8 cellular contexts compared by ENCODE assay signal in genomic region chr1:92030701-92031107, GRCh38. TPM values are rescaled to one million over a fixed set of nuclear protein-coding genes. Genes with fewer than 3 reads are reported as not detected.
A peak's percentile ranks its signal among the peaks of the same experiment; 100 is the strongest.
DNase-seq lines count a peak whose midpoint lies in the region; ATAC-seq and TF ChIP-seq lines count a peak whose summit lies in the region.

No MANE protein-coding gene starts in this region.

- H3K36me3 Mint-ChIP-seq in Calu3 (ENCODE audit: insufficient read depth, unreplicated experiment) = peaks cover 18% of the 10 kb centered on the region

- intact Hi-C loops in Calu3 (cut with micrococcal nuclease; ENCODE audit: unreplicated experiment) = no loop called here

- peak overlapping the region; percentile 91 for H3K4me3 Mint-ChIP-seq in Calu3 (ENCODE audit: low read depth, unreplicated experiment)

- ATAC-seq in HG03354 (IDR thresholded peaks at IDR 0.05; ENCODE audit: poor library complexity, severe bottlenecking, unreplicated experiment) = no peak
- ATAC-seq in GM21717 (IDR thresholded peaks at IDR 0.05; ENCODE audit: unreplicated experiment) = no peak

- H3K27ac Mint-ChIP-seq in Calu3 (ENCODE audit: unreplicated experiment) = peak overlapping the region; percentile 73

- TF ChIP-seq CTCF in Calu3 (IDR thresholded peaks at IDR 0.05; ENCODE audit: unreplicated experiment) (no peak), tibial nerve (IDR thresholded peaks at IDR 0.05) (no peak)

- peak; percentile 51 for DNase-seq in Calu3
- peak; percentile 46 for DNase-seq in amniotic epithelial cell (ENCODE audit: low read depth)
- peak; percentile 44 for DNase-seq in left kidney (ENCODE audit: low read depth, low spot score)
- DNase-seq in tibial nerve (ENCODE audit: low spot score in 2 of 2) = no peak
- no peak for DNase-seq in NCI-H524 (lab: John Stamatoyannopoulos, UW)

- H3K27ac ChIP-seq in KOPT-K1 (ENCODE audit: low read depth, low read length, poor library complexity, severe bottlenecking) (peak overlapping the region; percentile 55), tibial nerve (no peak overlapping the region)

- H3K4me1 Mint-ChIP-seq in Calu3 (ENCODE audit: low read depth, unreplicated experiment) = peaks cover 16% of the 10 kb centered on the region

- TSS peak; percentile 29 for BruUV-seq in Calu3 (replicated peaks; lab: Mats Ljungman, UMichigan)

- CTCF ChIA-PET in Calu3 (lab: Charles Lee) = interaction anchor here (0.6 to 1.1 kb wide), 5 partner anchors 9 to 833 kb away, joined by 3 to 9 read pairs (median 4); no protein-coding TSS in a partner anchor

- peaks cover 0 to 16% (median 0%) of the 10 kb centered on the region in 4 donors for H3K4me1 ChIP-seq in tibial nerve

- H3K4me3 ChIP-seq in tibial nerve = peak overlapping the region in 1 of 4 donors; percentile 63

- WGBS in tibial nerve, 2 donors = 39 to 41% methylated on average over 4 of the region's 4 CpGs

- no peak for TF ChIP-seq POLR2A in tibial nerve (IDR thresholded peaks at IDR 0.05)

- no peaks in the 10 kb centered on the region for H3K27me3 Mint-ChIP-seq in Calu3 (ENCODE audit: unreplicated experiment)

- H3K36me3 ChIP-seq in KOPT-K1 (ENCODE audit: insufficient read depth, low read length) (no peaks in the 10 kb centered on the region), tibial nerve (no peaks in the 10 kb centered on the region)

- no peaks in the 10 kb centered on the region for H3K9me3 Mint-ChIP-seq in Calu3 (ENCODE audit: low read depth, unreplicated experiment)

- no peak for TF ChIP-seq EP300 in tibial nerve (IDR thresholded peaks at IDR 0.05)

- peaks cover 0 to 11% of the 10 kb centered on the region in 2 donors for H3K27me3 ChIP-seq in tibial nerve

- peaks cover 7% of the 10 kb centered on the region for H3K9me3 ChIP-seq in KOPT-K1 (ENCODE audit: insufficient read depth, low read length, poor library complexity, severe bottlenecking)
- H3K9me3 ChIP-seq in tibial nerve = peaks cover 0 to 6% (median 0%) of the 10 kb centered on the region in 4 donors

RNA-seq across cellular contexts. Expression of gene EPHX4, which starts 0.9 kb away (rescaled TPM):
- total RNA-seq in Calu3 (2022) (4.4 and 5.3 TPM in 2 replicates), tibial nerve (1 to 10 TPM in 1 of 4 donors, not detected in 3; 1.1 TPM)

RNA-seq across cellular contexts. Expression of gene SETSIP, which starts 44.5 kb away (rescaled TPM):
- total RNA-seq in Calu3 (2022) (not detected in 2 replicates), tibial nerve (not detected)

RNA-seq across cellular contexts. Expression of gene BTBD8, which starts 49.4 kb away (rescaled TPM):
- 3.8 and 4.0 TPM in 2 replicates for total RNA-seq in Calu3 (2022)
- 10 to 100 TPM in 2 of 4 donors, 1 to 10 TPM in 2; 7.8 to 19.0 (median 14.4) TPM for total RNA-seq in tibial nerve

Comparison
In these comparisons a context has a peak if more than half of its experiments do, and no peak if none do; other contexts are left out.
1. DNase-seq: peak in Calu3 (single experiment), amniotic epithelial cell (single experiment) and left kidney (single experiment); none in tibial nerve (0 of 2) and NCI-H524 (0 of 2).